In the genomic region with DNA sequence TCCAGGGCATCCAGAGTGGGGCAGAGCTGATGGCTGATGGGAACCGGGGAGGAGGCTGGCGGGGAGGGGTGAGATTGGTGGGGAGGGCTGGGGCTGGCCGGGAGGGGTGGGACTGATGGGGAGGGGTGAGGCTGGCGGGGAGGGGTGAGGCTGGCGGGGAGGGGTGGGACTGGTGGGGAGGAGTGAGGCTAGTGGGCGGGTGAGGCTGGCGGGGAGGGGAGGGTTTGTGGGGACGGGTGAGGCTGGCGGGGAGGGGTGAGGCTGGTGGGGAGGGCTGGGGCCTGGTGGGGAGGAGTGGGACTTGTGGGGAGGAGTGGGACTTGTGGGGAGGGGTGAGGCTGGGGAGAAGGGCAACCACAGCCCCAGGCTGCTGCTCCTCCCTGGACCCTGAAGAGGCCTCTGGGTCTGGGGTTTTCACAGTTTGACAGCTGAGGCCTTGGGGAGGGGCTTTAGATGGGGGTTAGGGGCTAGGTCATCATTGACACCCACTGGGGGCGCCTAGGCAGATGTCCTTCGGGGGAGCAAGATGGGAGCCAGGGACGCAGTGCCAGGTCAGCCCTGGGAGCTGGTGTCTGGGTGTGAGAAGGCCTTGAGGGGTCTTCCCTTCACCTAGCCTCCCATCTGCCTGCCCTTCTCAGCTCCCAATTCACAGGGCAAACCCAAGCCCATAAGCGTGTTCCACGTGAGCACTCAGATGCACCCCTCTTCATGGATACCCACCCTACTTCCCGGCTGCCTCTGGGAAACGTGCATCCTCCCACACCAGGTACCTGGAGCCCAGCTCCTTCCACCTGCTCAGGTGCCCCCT, we compare ENCODE assay signal across 19 cellular contexts. TPM values are rescaled to one million over a fixed set of nuclear protein-coding genes. Genes with fewer than 3 reads are reported as not detected.
A peak's percentile ranks its signal among the peaks of the same experiment; 100 is the strongest.
DNase-seq lines count a peak whose midpoint lies in the region; ATAC-seq and TF ChIP-seq lines count a peak whose summit lies in the region.
"Had no signal": no experiment of that assay in that cellular context is flagged by ENCODE, and none has a peak within 500 bp of the region (broad histone marks: within the 10 kb centered on the region; RNA-seq: fewer than 3 reads in every experiment).

No MANE protein-coding gene starts in this region.

- no peak overlapping the region for H3K27ac ChIP-seq in suprapubic skin
- H3K27ac ChIP-seq in vagina: no peak overlapping the region
- no peak overlapping the region for H3K27ac ChIP-seq in substantia nigra (ENCODE audit: low read depth, low read length, poor library complexity, severe bottlenecking)
- H3K27ac ChIP-seq in right lobe of liver: no peak overlapping the region

- intact Hi-C loops in vagina (cut with DNase I): no loop called here
- intact Hi-C loops in right lobe of liver (cut with DNase I): no loop called here

- no peak for ATAC-seq in stimulated activated naive CD8-positive, alpha-beta T cell treated with anti-CD3 and anti-CD28 coated beads, Interleukin-15, Interleukin-2, amounts not matched to agents 100 U/mL and 50 U/mL, for 24 hours
- no peak for ATAC-seq in effector memory CD8-positive, alpha-beta T cell (replicated peaks)
- ATAC-seq in right lobe of liver: no peak

- H3K4me1 Mint-ChIP-seq in stimulated activated naive CD8-positive, alpha-beta T cell treated with anti-CD3 and anti-CD28 coated beads, Interleukin-15, Interleukin-2, amounts not matched to agents 100 ng/mL and 50 ng/mL, for 24 hours (ENCODE audit: low read depth): peaks cover 13% of the 10 kb centered on the region
- peaks cover 12 to 20% of the 10 kb centered on the region in 2 donors for H3K4me1 Mint-ChIP-seq in effector memory CD8-positive, alpha-beta T cell (ENCODE audit: low read depth in 2 of 2)
- H3K4me1 Mint-ChIP-seq in nephron progenitor cell: peaks cover 23% of the 10 kb centered on the region

- H3K27me3 ChIP-seq in suprapubic skin (peaks cover 5% of the 10 kb centered on the region), vagina (no peaks in the 10 kb centered on the region), right lobe of liver (no peaks in the 10 kb centered on the region)

- H3K4me3 Mint-ChIP-seq in stimulated activated naive CD8-positive, alpha-beta T cell treated with anti-CD3 and anti-CD28 coated beads, Interleukin-15, Interleukin-2, amounts not matched to agents 100 ng/mL and 50 ng/mL, for 24 hours: no peak overlapping the region
- H3K4me3 Mint-ChIP-seq in effector memory CD8-positive, alpha-beta T cell: no peak overlapping the region
- no peak overlapping the region for H3K4me3 Mint-ChIP-seq in nephron progenitor cell
- H3K4me3 Mint-ChIP-seq: CD4-positive, CD25-positive, alpha-beta regulatory T cell had no signal

- H3K36me3 ChIP-seq in suprapubic skin (no peaks in the 10 kb centered on the region), vagina (no peaks in the 10 kb centered on the region), right lobe of liver (no peaks in the 10 kb centered on the region)

- peak overlapping the region; percentile 61 for H3K27ac Mint-ChIP-seq in stimulated activated naive CD8-positive, alpha-beta T cell treated with anti-CD3 and anti-CD28 coated beads, Interleukin-15, Interleukin-2, amounts not matched to agents 100 ng/mL and 50 ng/mL, for 24 hours
- H3K27ac Mint-ChIP-seq in effector memory CD8-positive, alpha-beta T cell: peak overlapping the region; percentile 49 to 93
- H3K27ac Mint-ChIP-seq in nephron progenitor cell: peak overlapping the region; percentile 45

- no peaks in the 10 kb centered on the region for H3K27me3 Mint-ChIP-seq in stimulated activated naive CD8-positive, alpha-beta T cell treated with anti-CD3 and anti-CD28 coated beads, Interleukin-15, Interleukin-2, amounts not matched to agents 100 ng/mL and 50 ng/mL, for 24 hours
- no peaks in the 10 kb centered on the region for H3K27me3 Mint-ChIP-seq in effector memory CD8-positive, alpha-beta T cell
- H3K27me3 Mint-ChIP-seq in nephron progenitor cell (ENCODE audit: low read depth, poor library complexity): peaks cover 9% of the 10 kb centered on the region
- H3K27me3 Mint-ChIP-seq: CD4-positive, CD25-positive, alpha-beta regulatory T cell had no signal

- H3K9me3 ChIP-seq in suprapubic skin (no peaks in the 10 kb centered on the region), vagina (no peaks in the 10 kb centered on the region), right lobe of liver (no peaks in the 10 kb centered on the region)

- no peak for TF ChIP-seq EP300 in suprapubic skin (IDR thresholded peaks at IDR 0.05)

- TF ChIP-seq CTCF in nephron progenitor cell (IDR thresholded peaks at IDR 0.05) (no peak), suprapubic skin (IDR thresholded peaks at IDR 0.05) (no peak), vagina (IDR thresholded peaks at IDR 0.05) (no peak), right lobe of liver (IDR thresholded peaks at IDR 0.05) (no peak)

- 81% methylated on average over 14 of the region's 16 CpGs for WGBS in suprapubic skin
- WGBS in right lobe of liver (ENCODE audit: insufficient coverage, low coverage, low lambda C conversion rate, missing lambda C conversion rate): 79% methylated on average over 3 of the region's 16 CpGs

- H3K36me3 Mint-ChIP-seq in stimulated activated naive CD8-positive, alpha-beta T cell treated with anti-CD3 and anti-CD28 coated beads, Interleukin-15, Interleukin-2, amounts not matched to agents 100 ng/mL and 50 ng/mL, for 24 hours (ENCODE audit: low read depth): peaks cover 33% of the 10 kb centered on the region
- peaks cover 14% of the 10 kb centered on the region for H3K36me3 Mint-ChIP-seq in effector memory CD8-positive, alpha-beta T cell (ENCODE audit: insufficient read depth)
- H3K36me3 Mint-ChIP-seq in nephron progenitor cell (ENCODE audit: low read depth): no peaks in the 10 kb centered on the region

- peaks cover 20% of the 10 kb centered on the region for H3K9me3 Mint-ChIP-seq in stimulated activated naive CD8-positive, alpha-beta T cell treated with anti-CD3 and anti-CD28 coated beads, Interleukin-15, Interleukin-2, amounts not matched to agents 100 ng/mL and 50 ng/mL, for 24 hours
- peaks cover 1 to 8% of the 10 kb centered on the region in 2 donors for H3K9me3 Mint-ChIP-seq in effector memory CD8-positive, alpha-beta T cell
- peaks cover 16% of the 10 kb centered on the region for H3K9me3 Mint-ChIP-seq in nephron progenitor cell

- no peak for TF ChIP-seq POLR2A in suprapubic skin (IDR thresholded peaks at IDR 0.05)
- no peak for TF ChIP-seq POLR2A in vagina (IDR thresholded peaks at IDR 0.05)
- TF ChIP-seq POLR2A in right lobe of liver (IDR thresholded peaks at IDR 0.05): no peak

- DNase-seq in stimulated activated naive CD8-positive, alpha-beta T cell treated with anti-CD3 and anti-CD28 coated beads, Interleukin-15, Interleukin-2, amounts not matched to agents 100 U/mL and 50 U/mL, for 24 hours: no peak
- DNase-seq in effector memory CD8-positive, alpha-beta T cell: no peak
- DNase-seq in nephron progenitor cell: no peak
- peak; percentile 53 to 54 for DNase-seq in suprapubic skin (ENCODE audit: low spot score in 2 of 2)
- DNase-seq in vagina (ENCODE audit: extremely low spot score in 2 of 2): no peak
- DNase-seq in substantia nigra (lab: John Stamatoyannopoulos, UW): no peak
- DNase-seq in right lobe of liver: no peak
- DNase-seq: ACHN; CD4-positive, CD25-positive, alpha-beta regulatory T cell; DMS79 treated with DMSO at 0.1 percent for 48 hours; HCEC 1CT; NCI-H187 treated with DMSO at 0.1 percent for 48 hours; NCI-H345; NCI-H526 treated with DMSO at 0.1 percent for 48 hours; OCI-M1; SIG-M5 had no signal

- peaks cover under 1% of the 10 kb centered on the region for H3K4me1 ChIP-seq in suprapubic skin
- peaks cover 10% of the 10 kb centered on the region for H3K4me1 ChIP-seq in vagina
- no peaks in the 10 kb centered on the region for H3K4me1 ChIP-seq in right lobe of liver

- H3K4me3 ChIP-seq in suprapubic skin: no peak overlapping the region
- no peak overlapping the region for H3K4me3 ChIP-seq in vagina
- H3K4me3 ChIP-seq in right lobe of liver: no peak overlapping the region

RNA-seq across cellular contexts. Expression of a gene that starts 26.7 kb away (rescaled TPM):
- total RNA-seq in suprapubic skin (10 to 100 TPM in 1 of 4 donors, 1 to 10 TPM in 3; 1.6 to 17.1 (median 3.2) TPM), vagina (29.5 TPM), right lobe of liver (10 to 100 TPM in 2 of 6 experiments, 1 to 10 TPM in 4; 3.7 to 10.8 (median 7.9) TPM)
- total RNA-seq: G401, LHCN-M2 had no signal

Comparison
In these comparisons a context has a peak if more than half of its experiments do, and no peak if none do; other contexts are left out.
1. DNase-seq: peak in suprapubic skin (2 of 2); none in stimulated activated naive CD8-positive, alpha-beta T cell treated with anti-CD3 and anti-CD28 coated beads, Interleukin-15, Interleukin-2, amounts not matched to agents 100 U/mL and 50 U/mL, for 24 hours (single experiment), effector memory CD8-positive, alpha-beta T cell (0 of 3), nephron progenitor cell (single experiment), vagina (0 of 2), substantia nigra (0 of 49) and right lobe of liver (0 of 3).
2. Peak in every context shown above with its lines, with median percentiles within 50 percentile points of each other: H3K27ac Mint-ChIP-seq.